8 cellular contexts compared by ENCODE assay signal in the genomic region with DNA sequence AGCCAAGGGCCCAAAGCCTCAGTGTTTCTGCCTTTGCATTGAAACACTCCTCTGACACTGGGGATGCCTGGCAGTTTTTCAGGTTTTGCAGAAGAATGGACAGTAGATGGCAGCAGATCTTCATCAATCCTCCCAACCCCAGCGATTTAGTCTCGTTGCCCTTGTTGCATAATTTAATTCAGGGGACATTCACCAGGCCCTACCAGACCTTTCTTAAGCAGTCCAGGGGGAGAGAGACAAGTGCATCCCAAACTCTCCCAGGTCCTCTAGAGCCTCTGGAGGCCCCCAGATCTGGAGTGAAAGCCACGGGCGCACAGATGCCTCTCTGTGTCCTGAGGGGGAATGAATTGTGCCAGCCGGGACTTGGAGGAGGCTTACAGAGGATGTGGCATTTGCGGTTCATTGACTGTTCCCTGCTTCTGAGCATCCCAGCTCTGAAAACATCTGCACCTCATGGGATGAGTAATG. TPM values are rescaled to one million over a fixed set of nuclear protein-coding genes. Genes with fewer than 3 reads are reported as not detected.
DNase-seq lines count a peak whose midpoint lies in the region; ATAC-seq, FAIRE-seq and TF ChIP-seq lines count a peak whose summit lies in the region.

No MANE protein-coding gene starts in this region.

- no peak overlapping the region for H3K4me3 ChIP-seq in WERI-Rb-1 (ENCODE audit: low read depth, low read length)
- H3K4me3 ChIP-seq in neural cell (ENCODE audit: low read length): no peak overlapping the region

- H3K79me2 ChIP-seq in neural cell (replicated peaks; ENCODE audit: insufficient read depth, low read length): no peaks in the 10 kb centered on the region

- DNase-seq in GM03348 (ENCODE audit: low spot score): peak; percentile 85
- peak; percentile 61 for DNase-seq in NCI-H2171 (lab: John Stamatoyannopoulos, UW)
- peak; percentile 41 for DNase-seq in WERI-Rb-1
- peak; percentile 91 for DNase-seq in fibroblast of peridontal ligament (ENCODE audit: extremely low read depth)

- no peaks in the 10 kb centered on the region for H3K36me3 ChIP-seq in WERI-Rb-1
- no peaks in the 10 kb centered on the region for H3K36me3 ChIP-seq in neural cell (ENCODE audit: insufficient read depth, low read length)

- peak; percentile 93 for TF ChIP-seq RAD21 in neural cell (conservative IDR thresholded peaks at IDR 0.05)

- no peaks in the 10 kb centered on the region for H3F3A ChIP-seq in neural cell (ENCODE audit: insufficient read depth, low read length, poor library complexity, severe bottlenecking)

- H3K9ac ChIP-seq in neural cell (ENCODE audit: low read length): no peak overlapping the region

- peak; percentile 34 for ATAC-seq in HG02798 (IDR thresholded peaks at IDR 0.05; ENCODE audit: poor library complexity, unreplicated experiment)
- no peak for ATAC-seq in HG03039 (IDR thresholded peaks at IDR 0.05; ENCODE audit: unreplicated experiment)

- peak; percentile 68 for TF ChIP-seq CTCF in WERI-Rb-1 (IDR thresholded peaks at IDR 0.05; ENCODE audit: low read depth, low read length)
- TF ChIP-seq CTCF in neural cell (IDR thresholded peaks at IDR 0.05; ENCODE audit: poor library complexity, severe bottlenecking): peak; percentile 94

- no peaks in the 10 kb centered on the region for H3K9me3 ChIP-seq in WERI-Rb-1 (ENCODE audit: severe bottlenecking)
- no peaks in the 10 kb centered on the region for H3K9me3 ChIP-seq in neural cell (ENCODE audit: low read length)

- no peak overlapping the region for H2AFZ ChIP-seq in neural cell (ENCODE audit: low read depth, low read length)

- no peaks in the 10 kb centered on the region for H3K9me2 ChIP-seq in neural cell (ENCODE audit: insufficient read depth, low read length)

- H3K4me2 ChIP-seq in neural cell (ENCODE audit: low read length): no peak overlapping the region

- TF ChIP-seq EP300 in neural cell (conservative IDR thresholded peaks at IDR 0.05; ENCODE audit: poor library complexity, severe bottlenecking): no peak

- no peaks in the 10 kb centered on the region for H4K20me1 ChIP-seq in neural cell (ENCODE audit: insufficient read depth)

- peak; percentile 55 for FAIRE-seq in A204.1 (lab: Jason Lieb, UNC)

- H3K27me3 ChIP-seq in WERI-Rb-1 (ENCODE audit: insufficient read depth, low read depth, severe bottlenecking): no peaks in the 10 kb centered on the region
- H3K27me3 ChIP-seq in neural cell (ENCODE audit: insufficient read depth, low read depth, low read length): no peaks in the 10 kb centered on the region

- no peak overlapping the region for H3K27ac ChIP-seq in WERI-Rb-1
- no peak overlapping the region for H3K27ac ChIP-seq in neural cell (ENCODE audit: low read length)

TF ChIP-seq in neural cell, 6 proteins besides CTCF, POLR2A, EP300 and RAD21:
- TF ChIP-seq SMC3 (conservative IDR thresholded peaks at IDR 0.05; ENCODE audit: poor library complexity) (peak; percentile 89), MXI1 (conservative IDR thresholded peaks at IDR 0.05; ENCODE audit: poor library complexity, severe bottlenecking) (no peak), REST (IDR thresholded peaks at IDR 0.05; ENCODE audit: borderline replicate concordance) (no peak)

RNA-seq across cellular contexts. Expression of gene MINDY4, which starts 29.6 kb away (rescaled TPM):
- polyA plus RNA-seq in neural cell: 1.0 and 1.6 TPM in 2 replicates
- polyA minus RNA-seq in neural cell: 3.4 and 4.2 TPM in 2 replicates

RNA-seq across cellular contexts. Expression of gene INMT, which starts 48.9 kb away (rescaled TPM):
- 0.66 TPM in 1 of 2 replicates, not detected in the other for polyA plus RNA-seq in neural cell
- polyA minus RNA-seq in neural cell: not detected in 2 replicates

Comparison
In these comparisons a context has a peak if more than half of its experiments do, and no peak if none do; other contexts are left out.
1. DNase-seq: peak in every context shown above with its lines; median percentile 91 in fibroblast of peridontal ligament; 85 in GM03348; 61 in NCI-H2171; 41 in WERI-Rb-1.